In the genomic region with DNA sequence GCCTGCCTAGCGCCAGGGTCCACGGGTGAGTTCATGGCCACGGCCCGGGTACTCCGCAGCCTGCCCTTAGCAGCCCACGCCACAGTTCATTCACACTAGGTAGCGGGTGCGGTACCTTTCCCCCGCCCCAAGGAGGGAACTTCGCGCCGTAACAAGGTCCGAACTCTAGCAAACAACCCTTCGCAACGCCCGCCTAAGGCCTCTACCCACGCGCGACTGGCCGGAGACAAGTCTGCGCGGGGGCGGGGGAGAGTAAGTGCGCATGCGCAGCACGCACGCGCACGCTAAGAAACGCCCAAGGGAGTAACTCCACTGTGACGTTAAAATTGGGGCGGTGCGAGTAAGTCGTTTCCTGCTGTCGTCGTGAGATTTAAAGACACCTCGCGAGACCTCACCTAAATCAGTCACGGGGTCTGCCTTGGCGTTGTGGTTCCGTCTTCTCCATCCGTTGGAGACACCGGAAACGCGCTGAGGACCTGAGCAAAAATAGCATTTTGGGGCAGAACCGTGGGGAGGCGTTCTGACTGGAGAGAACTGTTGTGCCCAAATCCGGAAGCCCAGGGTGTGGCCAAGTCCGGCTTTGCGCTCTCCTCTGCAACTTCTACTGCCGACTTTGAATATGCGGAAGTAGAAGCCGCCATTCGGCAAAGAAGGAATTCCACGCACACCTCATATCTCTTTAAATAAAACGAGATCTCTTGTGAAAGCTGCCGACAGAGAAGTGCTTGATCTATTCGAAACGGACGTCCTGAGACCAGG, we compare ENCODE assay signal across 8 cellular contexts. TPM values are rescaled to one million over a fixed set of nuclear protein-coding genes. Genes with fewer than 3 reads are reported as not detected.
DNase-seq lines count a peak whose midpoint lies in the region; ATAC-seq and TF ChIP-seq lines count a peak whose summit lies in the region.

A gene with protein sequence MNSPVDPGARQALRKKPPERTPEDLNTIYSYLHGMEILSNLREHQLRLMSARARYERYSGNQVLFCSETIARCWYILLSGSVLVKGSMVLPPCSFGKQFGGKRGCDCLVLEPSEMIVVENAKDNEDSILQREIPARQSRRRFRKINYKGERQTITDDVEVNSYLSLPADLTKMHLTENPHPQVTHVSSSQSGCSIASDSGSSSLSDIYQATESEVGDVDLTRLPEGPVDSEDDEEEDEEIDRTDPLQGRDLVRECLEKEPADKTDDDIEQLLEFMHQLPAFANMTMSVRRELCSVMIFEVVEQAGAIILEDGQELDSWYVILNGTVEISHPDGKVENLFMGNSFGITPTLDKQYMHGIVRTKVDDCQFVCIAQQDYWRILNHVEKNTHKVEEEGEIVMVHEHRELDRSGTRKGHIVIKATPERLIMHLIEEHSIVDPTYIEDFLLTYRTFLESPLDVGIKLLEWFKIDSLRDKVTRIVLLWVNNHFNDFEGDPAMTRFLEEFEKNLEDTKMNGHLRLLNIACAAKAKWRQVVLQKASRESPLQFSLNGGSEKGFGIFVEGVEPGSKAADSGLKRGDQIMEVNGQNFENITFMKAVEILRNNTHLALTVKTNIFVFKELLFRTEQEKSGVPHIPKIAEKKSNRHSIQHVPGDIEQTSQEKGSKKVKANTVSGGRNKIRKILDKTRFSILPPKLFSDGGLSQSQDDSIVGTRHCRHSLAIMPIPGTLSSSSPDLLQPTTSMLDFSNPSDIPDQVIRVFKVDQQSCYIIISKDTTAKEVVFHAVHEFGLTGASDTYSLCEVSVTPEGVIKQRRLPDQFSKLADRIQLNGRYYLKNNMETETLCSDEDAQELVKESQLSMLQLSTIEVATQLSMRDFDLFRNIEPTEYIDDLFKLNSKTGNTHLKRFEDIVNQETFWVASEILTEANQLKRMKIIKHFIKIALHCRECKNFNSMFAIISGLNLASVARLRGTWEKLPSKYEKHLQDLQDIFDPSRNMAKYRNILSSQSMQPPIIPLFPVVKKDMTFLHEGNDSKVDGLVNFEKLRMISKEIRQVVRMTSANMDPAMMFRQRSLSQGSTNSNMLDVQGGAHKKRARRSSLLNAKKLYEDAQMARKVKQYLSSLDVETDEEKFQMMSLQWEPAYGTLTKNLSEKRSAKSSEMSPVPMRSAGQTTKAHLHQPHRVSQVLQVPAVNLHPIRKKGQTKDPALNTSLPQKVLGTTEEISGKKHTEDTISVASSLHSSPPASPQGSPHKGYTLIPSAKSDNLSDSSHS (N-terminal part only) (minus strand): TSS at position 234 of the 759 bp plus-strand sequence. CDS start 199 bp downstream, at position 35.

- POLR2A ChIA-PET in GM10248 (lab: Yijun Ruan, JAX), result interaction anchor here (0.6 to 1.0 kb wide), 3 partner anchors 12 to 29 kb away, joined by 3 to 6 read pairs (median 5); no protein-coding TSS in a partner anchor

- no peaks in the 10 kb centered on the region for H3K9me3 Mint-ChIP-seq in activated naive CD4-positive, alpha-beta T cell treated with anti-CD3 and anti-CD28 coated beads, Interleukin-2, amount 50 U/mL, for 72 hours

- ATAC-seq in HG02610 (IDR thresholded peaks at IDR 0.05; ENCODE audit: unreplicated experiment), result peak; percentile 91
- ATAC-seq in activated naive CD4-positive, alpha-beta T cell treated with anti-CD3 and anti-CD28 coated beads, Interleukin-2, amount 50 U/mL, for 72 hours, result peak; percentile 91 to 93

- DNase-seq in GM10248 (ENCODE audit: extremely low spot score) (peak; percentile 89), NCI-H1092 treated with DMSO at 0.1 percent for 48 hours (lab: John Stamatoyannopoulos, UW) (peak; percentile 96), SKM-1 (lab: John Stamatoyannopoulos, UW; ENCODE audit: unreplicated experiment) (peak; percentile 99), glomerular endothelial cell (ENCODE audit: extremely low read depth, low read depth, low spot score) (peak; percentile 97), occipital lobe (lab: John Stamatoyannopoulos, UW) (peak; percentile 95)
- DNase-seq in activated naive CD4-positive, alpha-beta T cell treated with anti-CD3 and anti-CD28 coated beads, Interleukin-2, amount 50 U/mL, for 72 hours (ENCODE audit: low spot score in 2 of 2), result peak; percentile 88 to 99

- no peak for TF ChIP-seq CTCF in GM10248 (IDR thresholded peaks at IDR 0.05; ENCODE audit: control extremely low read depth, extremely low read depth, low read depth, missing control alignments)

- H3K27ac ChIP-seq in temporal lobe (ENCODE audit: low read depth, low read length), result peak within 1 kb of the TSS; percentile 97

- H3K36me3 Mint-ChIP-seq in activated naive CD4-positive, alpha-beta T cell treated with anti-CD3 and anti-CD28 coated beads, Interleukin-2, amount 50 U/mL, for 72 hours, result peaks cover 8 to 18% of the 10 kb centered on the region in 2 donors

- CTCF ChIA-PET in GM10248 (lab: Yijun Ruan, JAX), result interaction anchor here (1.0 to 1.2 kb wide), 2 partner anchors 10 to 12 kb away, joined by 3 to 5 read pairs; no protein-coding TSS in a partner anchor

- peak within 1 kb of the TSS; percentile 98 to 99 for H3K27ac Mint-ChIP-seq in activated naive CD4-positive, alpha-beta T cell treated with anti-CD3 and anti-CD28 coated beads, Interleukin-2, amount 50 U/mL, for 72 hours

RNA-seq across cellular contexts. Expression of the gene that starts here (rescaled TPM):
- total RNA-seq in activated naive CD4-positive, alpha-beta T cell treated with anti-CD3 and anti-CD28 coated beads, Interleukin-2, amount 50 U/mL, for 72 hours, result 10 to 100 TPM; 35.9 to 62.2 TPM
- 7.3 and 12.5 TPM in 2 replicates for total RNA-seq in glomerular endothelial cell
- total RNA-seq in occipital lobe, result 66.1 TPM
- total RNA-seq in temporal lobe, result 34.4 TPM

Comparison
In these comparisons a context has a peak if more than half of its experiments do, and no peak if none do; other contexts are left out.
1. Peak in every context shown above with its lines: DNase-seq, ATAC-seq and H3K27ac ChIP-seq.